ENCODE assay signal across 8 cellular contexts in the genomic region with DNA sequence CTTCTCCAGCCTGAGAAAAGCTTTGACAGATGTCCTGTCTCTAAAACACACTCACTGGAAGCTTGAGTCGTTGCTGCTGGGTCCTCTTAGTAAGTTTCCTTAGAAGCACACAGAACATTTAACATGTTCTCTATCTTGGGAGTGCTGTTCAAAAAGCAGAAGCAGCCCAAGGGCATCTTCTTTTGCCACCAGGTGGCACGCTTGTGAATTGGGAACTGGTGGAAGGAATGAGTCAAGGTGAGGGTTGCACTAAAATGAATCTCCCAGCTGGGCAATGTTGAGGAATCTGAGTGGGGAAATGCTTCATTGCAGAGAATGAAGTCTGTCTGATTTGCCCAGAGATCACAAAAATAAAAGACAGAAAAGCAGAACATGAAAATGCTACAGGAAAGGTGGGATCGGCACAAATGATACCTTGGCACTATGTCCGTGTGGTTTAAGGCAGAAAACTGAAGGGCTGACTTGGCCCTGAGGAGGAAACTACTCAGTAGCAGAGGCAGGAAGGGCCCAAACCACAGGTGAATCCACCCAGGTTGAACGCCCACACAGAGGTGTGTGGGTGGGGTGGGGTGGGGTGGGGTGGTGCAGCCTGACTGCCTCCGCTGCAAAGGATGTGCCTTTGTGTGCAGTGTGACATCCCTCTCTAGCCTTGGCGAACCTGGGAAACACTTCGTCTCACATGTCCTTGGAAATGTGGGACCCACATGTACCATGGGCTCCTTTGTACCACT. TPM values are rescaled to one million over a fixed set of nuclear protein-coding genes. Genes with fewer than 3 reads are reported as not detected.
DNase-seq lines count a peak whose midpoint lies in the region; ATAC-seq, FAIRE-seq and TF ChIP-seq lines count a peak whose summit lies in the region.

No MANE protein-coding gene starts in this region.

- TF ChIP-seq CTCF in DOHH2 (IDR thresholded peaks at IDR 0.05; ENCODE audit: low read depth, low read length, poor library complexity, severe bottlenecking): peak; percentile 73
- peak; percentile 50 for TF ChIP-seq CTCF in Panc1 (IDR thresholded peaks at IDR 0.05)
- TF ChIP-seq CTCF in liver (IDR thresholded peaks at IDR 0.05; ENCODE audit: low read depth, low read length, missing input control): peak; percentile 30
- TF ChIP-seq CTCF in omental fat pad (IDR thresholded peaks at IDR 0.05): no peak

- H3K4me2 ChIP-seq in DOHH2 (ENCODE audit: low read length): no peak overlapping the region

- H3K9me2 ChIP-seq in DOHH2 (replicated peaks; ENCODE audit: control insufficient read depth, low read length): no peaks in the 10 kb centered on the region

- no peak overlapping the region for H3K9ac ChIP-seq in liver (ENCODE audit: low read depth in 1 of 2, low read length in 2 of 2)

- H3K9me3 ChIP-seq in DOHH2 (ENCODE audit: control insufficient read depth, insufficient read depth, low read length) (no peaks in the 10 kb centered on the region), Panc1 (ENCODE audit: control insufficient read depth, insufficient read depth, low read depth, low read length) (no peaks in the 10 kb centered on the region), liver (ENCODE audit: control insufficient read depth in 4 of 4, low read length in 3 of 4) (no peaks in the 10 kb centered on the region)

- no TSS peak for BruUV-seq in Panc1 (replicated peaks; lab: Mats Ljungman, UMichigan)

- H3K4me1 ChIP-seq in DOHH2 (ENCODE audit: control insufficient read depth, low read length) (peaks cover 29% of the 10 kb centered on the region), Panc1 (ENCODE audit: control insufficient read depth, insufficient read depth, low read length) (no peaks in the 10 kb centered on the region), liver (ENCODE audit: control insufficient read depth in 4 of 4, insufficient read depth in 4 of 4, low read length in 3 of 4) (no peaks in the 10 kb centered on the region)

- FAIRE-seq in urothelium cell line (lab: Jason Lieb, UNC): peak; percentile 75

- TF ChIP-seq RAD21 in liver (IDR thresholded peaks at IDR 0.05): peak in 1 of 2 donors; percentile 53

- no peaks in the 10 kb centered on the region for H4K20me1 ChIP-seq in DOHH2 (ENCODE audit: control insufficient read depth, insufficient read depth, low read depth, low read length)

- H3K27me3 ChIP-seq in DOHH2 (ENCODE audit: control insufficient read depth, low read length) (0 out of 2 replicates have a peak, but pooled peaks cover 3% of the 10 kb centered on the region), Panc1 (ENCODE audit: control insufficient read depth, insufficient read depth, low read length) (no peaks in the 10 kb centered on the region), liver (ENCODE audit: control insufficient read depth in 4 of 4, insufficient read depth in 4 of 4, low read length in 3 of 4) (peaks cover 0 to 2% (median 0%) of the 10 kb centered on the region in 4 donors)

- ATAC-seq in Panc1 (no peak), omental fat pad (ENCODE audit: low FRiP score) (no peak)

- H3K4me3 ChIP-seq in DOHH2 (ENCODE audit: low read length): no peak overlapping the region
- no peak overlapping the region for H3K4me3 ChIP-seq in Panc1 (ENCODE audit: low read depth in 2 of 2, low read length in 2 of 2)
- H3K4me3 ChIP-seq in liver (ENCODE audit: low read depth in 1 of 3, low read length in 3 of 3): no peak overlapping the region

- no peaks in the 10 kb centered on the region for H3K36me3 ChIP-seq in DOHH2 (ENCODE audit: control insufficient read depth, low read length)
- H3K36me3 ChIP-seq in Panc1 (ENCODE audit: control insufficient read depth, insufficient read depth, low read length): no peaks in the 10 kb centered on the region
- H3K36me3 ChIP-seq in liver (ENCODE audit: control insufficient read depth in 4 of 4, insufficient read depth in 3 of 4, low read depth in 1 of 4, low read length in 3 of 4): no peaks in the 10 kb centered on the region

- in situ Hi-C loops in Panc1 (cut with HindIII; ENCODE audit: low pct_unique_long_range_greater_than_20kb, low sequenced_read_pairs): no loop called here

- POLR2A ChIA-PET in Panc1 (lab: Charles Lee): no interaction called here

- H3K79me2 ChIP-seq in DOHH2 (ENCODE audit: control insufficient read depth, low read length): no peaks in the 10 kb centered on the region

- CTCF ChIA-PET in Panc1 (lab: Charles Lee): no interaction called here

- 76% methylated on average over 8 of the region's 8 CpGs for WGBS in liver

- DNase-seq in HCEC 1CT (peak; percentile 26), Panc1 (ENCODE audit: low read depth, low spot score) (peak; percentile 13), urothelium cell line (ENCODE audit: low spot score) (peak; percentile 59), caudate nucleus (lab: John Stamatoyannopoulos, UW) (no peak), omental fat pad (ENCODE audit: low spot score) (no peak)
- DNase-seq in activated effector memory CD4-positive, alpha-beta T cell treated with anti-CD3 and anti-CD28 coated beads, Interleukin-2, amount 50 U/mL, for 16 hours: peak; percentile 71

- H3K27ac ChIP-seq in DOHH2 (ENCODE audit: low read depth, low read length) (no peak overlapping the region), Panc1 (ENCODE audit: low read length) (no peak overlapping the region), liver (ENCODE audit: low read depth in 1 of 2, low read length in 2 of 2) (no peak overlapping the region), caudate nucleus (ENCODE audit: low read depth, low read length) (no peak overlapping the region)

- intact Hi-C loops in Panc1 (cut with micrococcal nuclease; ENCODE audit: unreplicated experiment): no loop called here

- peaks cover 11% of the 10 kb centered on the region for H3F3A ChIP-seq in DOHH2 (ENCODE audit: control insufficient read depth, insufficient read depth)

TF ChIP-seq in liver, 16 proteins besides CTCF, POLR2A, EP300 and RAD21:
- no peak for TF ChIP-seq NR2F2 (IDR thresholded peaks at IDR 0.05)
- TF ChIP-seq, protein P1, sequence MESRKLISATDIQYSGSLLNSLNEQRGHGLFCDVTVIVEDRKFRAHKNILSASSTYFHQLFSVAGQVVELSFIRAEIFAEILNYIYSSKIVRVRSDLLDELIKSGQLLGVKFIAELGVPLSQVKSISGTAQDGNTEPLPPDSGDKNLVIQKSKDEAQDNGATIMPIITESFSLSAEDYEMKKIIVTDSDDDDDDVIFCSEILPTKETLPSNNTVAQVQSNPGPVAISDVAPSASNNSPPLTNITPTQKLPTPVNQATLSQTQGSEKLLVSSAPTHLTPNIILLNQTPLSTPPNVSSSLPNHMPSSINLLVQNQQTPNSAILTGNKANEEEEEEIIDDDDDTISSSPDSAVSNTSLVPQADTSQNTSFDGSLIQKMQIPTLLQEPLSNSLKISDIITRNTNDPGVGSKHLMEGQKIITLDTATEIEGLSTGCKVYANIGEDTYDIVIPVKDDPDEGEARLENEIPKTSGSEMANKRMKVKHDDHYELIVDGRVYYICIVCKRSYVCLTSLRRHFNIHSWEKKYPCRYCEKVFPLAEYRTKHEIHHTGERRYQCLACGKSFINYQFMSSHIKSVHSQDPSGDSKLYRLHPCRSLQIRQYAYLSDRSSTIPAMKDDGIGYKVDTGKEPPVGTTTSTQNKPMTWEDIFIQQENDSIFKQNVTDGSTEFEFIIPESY (IDR thresholded peaks at IDR 0.05): no peak
- TF ChIP-seq, protein P2, sequence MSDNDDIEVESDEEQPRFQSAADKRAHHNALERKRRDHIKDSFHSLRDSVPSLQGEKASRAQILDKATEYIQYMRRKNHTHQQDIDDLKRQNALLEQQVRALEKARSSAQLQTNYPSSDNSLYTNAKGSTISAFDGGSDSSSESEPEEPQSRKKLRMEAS (IDR thresholded peaks at IDR 0.05): no peak
- TF ChIP-seq HNF4A (conservative IDR thresholded peaks at IDR 0.05): no peak
- TF ChIP-seq SP1 (IDR thresholded peaks at IDR 0.05): no peak
- TF ChIP-seq HNF4G (IDR thresholded peaks at IDR 0.05): no peak
- no peak for TF ChIP-seq TAF1 (conservative IDR thresholded peaks at IDR 0.05)
- TF ChIP-seq YY1 (IDR thresholded peaks at IDR 0.05): no peak
- TF ChIP-seq RXRA (IDR thresholded peaks at IDR 0.05): no peak
- TF ChIP-seq GABPA (IDR thresholded peaks at IDR 0.05 in 1 of 2, conservative IDR thresholded peaks at IDR 0.05 in 1 of 2): no peak
- TF ChIP-seq, protein P3, sequence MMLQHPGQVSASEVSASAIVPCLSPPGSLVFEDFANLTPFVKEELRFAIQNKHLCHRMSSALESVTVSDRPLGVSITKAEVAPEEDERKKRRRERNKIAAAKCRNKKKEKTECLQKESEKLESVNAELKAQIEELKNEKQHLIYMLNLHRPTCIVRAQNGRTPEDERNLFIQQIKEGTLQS (IDR thresholded peaks at IDR 0.05): no peak
- TF ChIP-seq FOXA2 (IDR thresholded peaks at IDR 0.05): no peak
- no peak for TF ChIP-seq FOXA1 (IDR thresholded peaks at IDR 0.05)
- no peak for TF ChIP-seq JUND (IDR thresholded peaks at IDR 0.05)
- TF ChIP-seq, protein P4, sequence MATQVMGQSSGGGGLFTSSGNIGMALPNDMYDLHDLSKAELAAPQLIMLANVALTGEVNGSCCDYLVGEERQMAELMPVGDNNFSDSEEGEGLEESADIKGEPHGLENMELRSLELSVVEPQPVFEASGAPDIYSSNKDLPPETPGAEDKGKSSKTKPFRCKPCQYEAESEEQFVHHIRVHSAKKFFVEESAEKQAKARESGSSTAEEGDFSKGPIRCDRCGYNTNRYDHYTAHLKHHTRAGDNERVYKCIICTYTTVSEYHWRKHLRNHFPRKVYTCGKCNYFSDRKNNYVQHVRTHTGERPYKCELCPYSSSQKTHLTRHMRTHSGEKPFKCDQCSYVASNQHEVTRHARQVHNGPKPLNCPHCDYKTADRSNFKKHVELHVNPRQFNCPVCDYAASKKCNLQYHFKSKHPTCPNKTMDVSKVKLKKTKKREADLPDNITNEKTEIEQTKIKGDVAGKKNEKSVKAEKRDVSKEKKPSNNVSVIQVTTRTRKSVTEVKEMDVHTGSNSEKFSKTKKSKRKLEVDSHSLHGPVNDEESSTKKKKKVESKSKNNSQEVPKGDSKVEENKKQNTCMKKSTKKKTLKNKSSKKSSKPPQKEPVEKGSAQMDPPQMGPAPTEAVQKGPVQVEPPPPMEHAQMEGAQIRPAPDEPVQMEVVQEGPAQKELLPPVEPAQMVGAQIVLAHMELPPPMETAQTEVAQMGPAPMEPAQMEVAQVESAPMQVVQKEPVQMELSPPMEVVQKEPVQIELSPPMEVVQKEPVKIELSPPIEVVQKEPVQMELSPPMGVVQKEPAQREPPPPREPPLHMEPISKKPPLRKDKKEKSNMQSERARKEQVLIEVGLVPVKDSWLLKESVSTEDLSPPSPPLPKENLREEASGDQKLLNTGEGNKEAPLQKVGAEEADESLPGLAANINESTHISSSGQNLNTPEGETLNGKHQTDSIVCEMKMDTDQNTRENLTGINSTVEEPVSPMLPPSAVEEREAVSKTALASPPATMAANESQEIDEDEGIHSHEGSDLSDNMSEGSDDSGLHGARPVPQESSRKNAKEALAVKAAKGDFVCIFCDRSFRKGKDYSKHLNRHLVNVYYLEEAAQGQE (IDR thresholded peaks at IDR 0.05): no peak
- no peak for TF ChIP-seq EGR1 (IDR thresholded peaks at IDR 0.05; ENCODE audit: low read depth in 2 of 2)

RNA-seq across cellular contexts. Expression of a gene that starts 26.0 kb away (rescaled TPM):
- total RNA-seq in Panc1 (2021; ENCODE audit: unreplicated experiment) (1.5 TPM), liver (1 to 10 TPM; 1.0 to 5.5 TPM), omental fat pad (10 to 100 TPM in 1 of 4 donors, 1 to 10 TPM in 3; 3.1 to 11.7 (median 7.9) TPM)
- polyA plus RNA-seq in Panc1 (2012; ENCODE audit: insufficient read length): 0.39 TPM
- polyA plus RNA-seq in liver: under 1 TPM; 0.06 to 0.91 TPM

Comparison
In these comparisons a context has a peak if more than half of its experiments do, and no peak if none do; other contexts are left out.
1. CTCF ChIP-seq: peak in DOHH2 (single experiment), Panc1 (single experiment) and liver (single experiment); none in omental fat pad (0 of 3).
2. DNase-seq: peak in HCEC 1CT (single experiment), Panc1 (single experiment), activated effector memory CD4-positive, alpha-beta T cell treated with anti-CD3 and anti-CD28 coated beads, Interleukin-2, amount 50 U/mL, for 16 hours (single experiment) and urothelium cell line (single experiment); none in caudate nucleus (0 of 61) and omental fat pad (single experiment).